ENCODE assay signal across 14 cellular contexts in the genomic region with DNA sequence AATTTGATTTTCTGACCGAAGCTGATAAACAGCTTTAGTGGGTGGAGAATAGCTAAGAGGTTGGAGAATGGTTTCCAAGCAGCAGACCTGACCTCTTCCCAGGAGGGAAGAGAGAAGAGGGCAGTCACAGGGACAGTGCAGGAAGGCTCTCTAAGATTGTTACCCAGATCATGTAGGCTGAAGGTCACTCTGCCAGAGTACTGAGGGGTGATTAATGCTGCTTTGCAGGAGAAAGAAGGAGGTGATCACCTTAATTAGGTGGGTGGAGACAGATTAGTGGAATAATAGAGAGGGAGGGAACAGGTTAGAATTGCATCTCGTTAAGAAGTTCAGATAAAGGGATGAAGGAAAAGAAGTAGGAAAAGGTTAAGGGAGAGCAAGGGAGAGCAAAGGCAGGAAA.
DNase-seq lines count a peak whose midpoint lies in the region; ATAC-seq and TF ChIP-seq lines count a peak whose summit lies in the region.
"Had no signal": no experiment of that assay in that cellular context is flagged by ENCODE, and none has a peak within 500 bp of the region (broad histone marks: within the 10 kb centered on the region; RNA-seq: fewer than 3 reads in every experiment).

No MANE protein-coding gene starts in this region.

- H3K18ac ChIP-seq in mesendoderm (ENCODE audit: low read length): no peak overlapping the region

- no peaks in the 10 kb centered on the region for H3K79me2 ChIP-seq in mesendoderm (ENCODE audit: control insufficient read depth, insufficient read depth, low read length)

- DNase-seq in NCI-H82 (lab: John Stamatoyannopoulos, UW): peak; percentile 23
- DNase-seq in NCI-H82 treated with DMSO at 0.1 percent for 48 hours (lab: John Stamatoyannopoulos, UW; ENCODE audit: unreplicated experiment): no peak
- DNase-seq in astrocyte of the hippocampus (ENCODE audit: low read depth, low spot score): peak; percentile 9
- DNase-seq in mesendoderm: peak; percentile 50
- DNase-seq in NCI-H1436 treated with DMSO at 0.1 percent for 48 hours (lab: John Stamatoyannopoulos, UW): no peak
- DNase-seq in lower lobe of right lung: no peak
- no peak for DNase-seq in HCEC 1CT
- DNase-seq: C1 segment of cervical spinal cord, DMS 273 treated with DMSO at 0.1 percent for 48 hours, Kasumi-1, NCI-H2081 treated with DMSO at 0.1 percent for 48 hours, RPMI8226 had no signal

- H3K23ac ChIP-seq in mesendoderm (ENCODE audit: low read length): no peak overlapping the region

- H2BK15ac ChIP-seq in mesendoderm (replicated peaks; ENCODE audit: low read depth): no peak overlapping the region

- no peak overlapping the region for H4K8ac ChIP-seq in mesendoderm (ENCODE audit: low read depth, low read length)

- no peak overlapping the region for H4K5ac ChIP-seq in mesendoderm (ENCODE audit: low read length)

- H3K27me3 ChIP-seq in mesendoderm (ENCODE audit: insufficient read depth, low read length, poor library complexity) (no peaks in the 10 kb centered on the region), lower lobe of right lung (ENCODE audit: low read depth) (no peaks in the 10 kb centered on the region)

- H3K4me1 ChIP-seq in mesendoderm (ENCODE audit: control insufficient read depth, low read depth, low read length): no peaks in the 10 kb centered on the region
- no peaks in the 10 kb centered on the region for H3K4me1 ChIP-seq in lower lobe of right lung
- H3K4me1 ChIP-seq: HAP-1 had no signal

- ATAC-seq in HG02763 (IDR thresholded peaks at IDR 0.05; ENCODE audit: unreplicated experiment) (no peak), lower lobe of right lung (no peak)

- H3K4me3 ChIP-seq in mesendoderm (ENCODE audit: low read length) (no peak overlapping the region), lower lobe of right lung (no peak overlapping the region)
- H3K4me3 ChIP-seq: HAP-1 had no signal

- H3K9ac ChIP-seq in mesendoderm (ENCODE audit: low read length): no peak overlapping the region

- H3K27ac ChIP-seq in mesendoderm (ENCODE audit: low read depth, low read length) (no peak overlapping the region), lower lobe of right lung (no peak overlapping the region)

- no peak overlapping the region for H2BK5ac ChIP-seq in mesendoderm (ENCODE audit: low read length)

- H3K79me1 ChIP-seq in mesendoderm (ENCODE audit: low read length): no peaks in the 10 kb centered on the region

- no peak overlapping the region for H2AK5ac ChIP-seq in mesendoderm (ENCODE audit: low read length)

- H3K9me3 ChIP-seq in lower lobe of right lung: no peaks in the 10 kb centered on the region
- H3K9me3 ChIP-seq: HAP-1 had no signal

- no peak for TF ChIP-seq CTCF in lower lobe of right lung (IDR thresholded peaks at IDR 0.05)

- WGBS in mesendoderm (ENCODE audit: extremely low coverage, insufficient coverage, low lambda C conversion rate): no CpG with 5 or more reads among the region's 2 CpGs

- H2BK120ac ChIP-seq in mesendoderm (ENCODE audit: low read depth, low read length): no peak overlapping the region

- H3K36me3 ChIP-seq in mesendoderm (ENCODE audit: control insufficient read depth, insufficient read depth, low read length) (no peaks in the 10 kb centered on the region), lower lobe of right lung (no peaks in the 10 kb centered on the region)
- H3K36me3 ChIP-seq: HAP-1 had no signal

- intact Hi-C loops in lower lobe of right lung (cut with DNase I): no loop called here

- no peak overlapping the region for H3K56ac ChIP-seq in mesendoderm (ENCODE audit: low read length)

- H3K4ac ChIP-seq in mesendoderm (ENCODE audit: low read depth, low read length): no peak overlapping the region

- H3K4me2 ChIP-seq in mesendoderm (ENCODE audit: low read length): no peak overlapping the region

Comparison
In these comparisons a context has a peak if more than half of its experiments do, and no peak if none do; other contexts are left out.
1. DNase-seq: peak in NCI-H82 (single experiment), astrocyte of the hippocampus (single experiment) and mesendoderm (single experiment); none in NCI-H82 treated with DMSO at 0.1 percent for 48 hours (single experiment), NCI-H1436 treated with DMSO at 0.1 percent for 48 hours (single experiment), lower lobe of right lung (single experiment) and HCEC 1CT (single experiment).